33 cellular contexts compared by ENCODE assay signal in the genomic region with DNA sequence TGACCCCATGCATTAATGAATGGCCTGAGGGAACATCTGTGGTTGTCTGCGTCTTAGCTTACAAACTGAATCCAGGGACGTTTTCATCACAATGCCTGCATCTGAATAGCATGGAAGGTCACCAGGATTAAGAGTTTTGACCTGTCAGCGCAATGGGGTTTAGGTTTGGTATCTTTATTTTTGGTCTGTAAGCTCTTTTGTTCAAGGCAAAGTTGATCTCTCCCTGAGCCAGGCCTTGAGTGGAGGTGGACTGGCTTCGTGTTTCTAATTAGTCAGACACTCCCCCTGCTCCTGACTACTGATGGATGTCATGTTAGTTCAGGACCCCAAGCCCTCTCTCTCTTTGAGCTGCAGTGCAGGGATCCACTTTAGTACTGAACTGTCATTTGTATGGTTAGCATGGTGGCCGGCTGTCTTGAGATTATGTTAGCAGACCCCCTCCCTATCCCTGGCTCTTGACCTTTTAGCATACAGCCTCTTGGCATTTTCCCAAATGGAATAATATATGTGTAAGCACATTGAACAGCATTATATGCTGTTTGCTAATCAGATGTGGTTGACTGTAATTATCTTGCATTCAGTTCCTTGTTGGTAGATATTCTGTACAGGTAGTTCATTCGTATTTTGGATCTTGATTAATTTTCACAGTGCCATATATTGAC. TPM values are rescaled to one million over a fixed set of nuclear protein-coding genes. Genes with fewer than 3 reads are reported as not detected.
"Had no signal": no experiment of that assay in that cellular context is flagged by ENCODE, and none has a peak within 500 bp of the region (broad histone marks: within the 10 kb centered on the region; RNA-seq: fewer than 3 reads in every experiment).

No MANE protein-coding gene starts in this region.

- H3K36me3 ChIP-seq: ascending aorta, esophagus muscularis mucosa, heart left ventricle, left lung, ovary, transverse colon, WERI-Rb-1 had no signal

- H3K27me3 Mint-ChIP-seq: activated naive CD4-positive, alpha-beta T cell treated with anti-CD3 and anti-CD28 coated beads, Interleukin-2, amount 10 ng/mL, durations not matched to agents 7 days and 5 days; brain; dendritic cell treated with granulocyte-macrophage colony-stimulating factor and Interleukin-4, amounts not matched to agents 40 ng/mL and 50 ng/mL, for 4 days; progenitor cell of endocrine pancreas had no signal

- H3K4me3 ChIP-seq: ascending aorta, esophagus muscularis mucosa, heart left ventricle, left lung, lung, ovary, skin epidermis, testis, transverse colon had no signal

- ATAC-seq: foreskin keratinocyte; heart left ventricle; left lung; natural killer cell treated with Interleukin-12 subunit alpha and Interleukin-12 subunit beta and Interleukin-15 and Interleukin-18, amount 100 ng/mL, for 72 hours; sciatic nerve; stimulated activated naive CD8-positive, alpha-beta T cell treated with anti-CD3 and anti-CD28 coated beads, Interleukin-15, Interleukin-2, amounts not matched to agents 100 U/mL and 50 U/mL, for 24 hours had no signal

- H3K9me3 ChIP-seq: ascending aorta, esophagus muscularis mucosa, heart left ventricle, ovary, testis, transverse colon had no signal

- H3K4me1 ChIP-seq: ascending aorta, esophagus muscularis mucosa, foreskin keratinocyte, heart left ventricle, left lung, testis, transverse colon had no signal

- H3K27ac ChIP-seq: ascending aorta, esophagus muscularis mucosa, foreskin keratinocyte, heart left ventricle, left lung, ovary, skin epidermis, testis, transverse colon, WERI-Rb-1 had no signal

- DNase-seq: activated CD4-positive, alpha-beta memory T cell treated with anti-CD3 and anti-CD28 coated beads, Interleukin-2, amount 10 ng/mL, durations not matched to agents 7 days and 5 days; activated CD4-positive, alpha-beta T cell treated with anti-CD3 and anti-CD28 coated beads, Interleukin-2, amount 10 ng/mL, durations not matched to agents 24 days and 14 days; activated CD4-positive, CD25-positive, alpha-beta regulatory T cell treated with anti-CD3 and anti-CD28 coated beads, Interleukin-2, amount 50 U/mL, for 72 hours; activated CD8-positive, alpha-beta memory T cell treated with anti-CD3 and anti-CD28 coated beads, Interleukin-2, amount 50 U/mL, for 48 hours; activated gamma-delta T cell; activated naive CD4-positive, alpha-beta T cell treated with anti-CD3 and anti-CD28 coated beads, Interleukin-2, amount 10 ng/mL, durations not matched to agents 7 days and 5 days; activated naive CD8-positive, alpha-beta T cell treated with anti-CD3 and anti-CD28 coated beads, Interleukin-2, amount 10 ng/mL, durations not matched to agents 7 days and 5 days; activated T-cell treated with anti-CD3 and anti-CD28 coated beads, Interleukin-2, amount 50 U/mL, for 24 hours; caudate nucleus; effector CD4-positive, alpha-beta T cell; foreskin keratinocyte; heart left ventricle; kidney glomerular epithelial cell; left lung; mesendoderm; ovary; stimulated activated CD4-positive, alpha-beta T cell treated with anti-CD3 and anti-CD28 coated beads, Interleukin-12 subunit alpha, Interleukin-12 subunit beta, amount 100 ng/mL, for 4 hours; stimulated activated CD4-positive, alpha-beta T cell treated with anti-CD3 and anti-CD28 coated beads, Interleukin-4, amount 100 ng/mL, for 1 hour; stimulated activated naive CD8-positive, alpha-beta T cell treated with anti-CD3 and anti-CD28 coated beads, Interleukin-15, Interleukin-2, amounts not matched to agents 100 U/mL and 50 U/mL, for 24 hours; T1000; testis; transverse colon; WERI-Rb-1 had no signal

- H3K27me3 ChIP-seq: ascending aorta, esophagus muscularis mucosa, foreskin keratinocyte, heart left ventricle, left lung, ovary, testis, transverse colon had no signal

- H3K4me1 Mint-ChIP-seq: activated CD4-positive, alpha-beta memory T cell treated with anti-CD3 and anti-CD28 coated beads, Interleukin-2, amount 10 ng/mL, durations not matched to agents 7 days and 5 days; activated CD4-positive, alpha-beta T cell treated with anti-CD3 and anti-CD28 coated beads, Interleukin-2, amount 10 ng/mL, durations not matched to agents 24 days and 14 days; activated naive CD4-positive, alpha-beta T cell treated with anti-CD3 and anti-CD28 coated beads, Interleukin-2, amount 10 ng/mL, durations not matched to agents 7 days and 5 days; activated naive CD8-positive, alpha-beta T cell treated with anti-CD3 and anti-CD28 coated beads, Interleukin-2, amount 10 ng/mL, durations not matched to agents 7 days and 5 days had no signal

- H3K27ac Mint-ChIP-seq: activated CD4-positive, alpha-beta memory T cell treated with anti-CD3 and anti-CD28 coated beads, Interleukin-2, amount 10 ng/mL, durations not matched to agents 7 days and 5 days; activated CD4-positive, alpha-beta T cell treated with anti-CD3 and anti-CD28 coated beads, Interleukin-2, amount 10 ng/mL, durations not matched to agents 24 days and 14 days; activated naive CD4-positive, alpha-beta T cell treated with anti-CD3 and anti-CD28 coated beads, Interleukin-2, amount 10 ng/mL, durations not matched to agents 7 days and 5 days; activated naive CD8-positive, alpha-beta T cell treated with anti-CD3 and anti-CD28 coated beads, Interleukin-2, amount 10 ng/mL, durations not matched to agents 7 days and 5 days; activated T-cell treated with anti-CD3 and anti-CD28 coated beads, Interleukin-2, amount 50 U/mL, for 24 hours; brain; dendritic cell treated with granulocyte-macrophage colony-stimulating factor and Interleukin-4, amounts not matched to agents 40 ng/mL and 50 ng/mL, for 4 days; natural killer cell treated with Interleukin-12 subunit alpha and Interleukin-12 subunit beta and Interleukin-15 and Interleukin-18, amount 100 ng/mL, for 72 hours; progenitor cell of endocrine pancreas had no signal

- H3K4me3 Mint-ChIP-seq: activated CD4-positive, alpha-beta memory T cell treated with anti-CD3 and anti-CD28 coated beads, Interleukin-2, amount 10 ng/mL, durations not matched to agents 7 days and 5 days; activated CD4-positive, alpha-beta T cell treated with anti-CD3 and anti-CD28 coated beads, Interleukin-2, amount 10 ng/mL, durations not matched to agents 24 days and 14 days; activated naive CD4-positive, alpha-beta T cell treated with anti-CD3 and anti-CD28 coated beads, Interleukin-2, amount 10 ng/mL, durations not matched to agents 7 days and 5 days; activated naive CD8-positive, alpha-beta T cell treated with anti-CD3 and anti-CD28 coated beads, Interleukin-2, amount 10 ng/mL, durations not matched to agents 7 days and 5 days; activated T-cell treated with anti-CD3 and anti-CD28 coated beads, Interleukin-2, amount 50 U/mL, for 24 hours; brain; dendritic cell treated with granulocyte-macrophage colony-stimulating factor and Interleukin-4, amounts not matched to agents 40 ng/mL and 50 ng/mL, for 4 days; natural killer cell treated with Interleukin-12 subunit alpha and Interleukin-12 subunit beta and Interleukin-15 and Interleukin-18, amount 100 ng/mL, for 72 hours had no signal

- H3K9me3 Mint-ChIP-seq: activated CD4-positive, alpha-beta memory T cell treated with anti-CD3 and anti-CD28 coated beads, Interleukin-2, amount 10 ng/mL, durations not matched to agents 7 days and 5 days; activated CD4-positive, alpha-beta T cell treated with anti-CD3 and anti-CD28 coated beads, Interleukin-2, amount 10 ng/mL, durations not matched to agents 24 days and 14 days; activated naive CD4-positive, alpha-beta T cell treated with anti-CD3 and anti-CD28 coated beads, Interleukin-2, amount 10 ng/mL, durations not matched to agents 7 days and 5 days; activated naive CD8-positive, alpha-beta T cell treated with anti-CD3 and anti-CD28 coated beads, Interleukin-2, amount 10 ng/mL, durations not matched to agents 7 days and 5 days; activated T-cell treated with anti-CD3 and anti-CD28 coated beads, Interleukin-2, amount 50 U/mL, for 24 hours; brain; dendritic cell treated with granulocyte-macrophage colony-stimulating factor and Interleukin-4, amounts not matched to agents 40 ng/mL and 50 ng/mL, for 4 days had no signal

- H3K36me3 Mint-ChIP-seq: activated naive CD4-positive, alpha-beta T cell treated with anti-CD3 and anti-CD28 coated beads, Interleukin-2, amount 10 ng/mL, durations not matched to agents 7 days and 5 days; activated naive CD8-positive, alpha-beta T cell treated with anti-CD3 and anti-CD28 coated beads, Interleukin-2, amount 10 ng/mL, durations not matched to agents 7 days and 5 days; brain; natural killer cell treated with Interleukin-12 subunit alpha and Interleukin-12 subunit beta and Interleukin-15 and Interleukin-18, amount 100 ng/mL, for 72 hours had no signal

RNA-seq across cellular contexts. Expression of a gene that starts 59.2 kb away (rescaled TPM):
- total RNA-seq: activated CD4-positive, alpha-beta memory T cell treated with anti-CD3 and anti-CD28 coated beads, Interleukin-2, amount 10 ng/mL, durations not matched to agents 7 days and 5 days; activated CD4-positive, alpha-beta T cell treated with anti-CD3 and anti-CD28 coated beads, Interleukin-2, amount 10 ng/mL, durations not matched to agents 24 days and 14 days; activated naive CD8-positive, alpha-beta T cell treated with anti-CD3 and anti-CD28 coated beads, Interleukin-2, amount 10 ng/mL, durations not matched to agents 7 days and 5 days; mononuclear cell; natural killer cell treated with Interleukin-12 subunit alpha and Interleukin-12 subunit beta and Interleukin-15 and Interleukin-18, amount 100 ng/mL, for 72 hours had no signal
